In genomic region chr9:75692309-75692708, GRCh38 we compare ENCODE assay signal across 17 cellular contexts.
DNase-seq lines count a peak whose midpoint lies in the region; ATAC-seq and TF ChIP-seq lines count a peak whose summit lies in the region.
"Had no signal": no experiment of that assay in that cellular context is flagged by ENCODE, and none has a peak within 500 bp of the region (broad histone marks: within the 10 kb centered on the region; RNA-seq: fewer than 3 reads in every experiment).

No MANE protein-coding gene starts in this region.

- ATAC-seq in DND-41 (ENCODE audit: insufficient read depth, low read depth) = 0 out of 3 replicates have a peak, but pooled peaks have one; percentile 44
- ATAC-seq in GM18868 (IDR thresholded peaks at IDR 0.05; ENCODE audit: unreplicated experiment) = no peak
- ATAC-seq: CD8-positive, alpha-beta T cell; HepG2 had no signal

- H4K20me1 ChIP-seq in BLaER1 (no peaks in the 10 kb centered on the region), DND-41 (ENCODE audit: insufficient read depth, low read length) (no peaks in the 10 kb centered on the region), OCI-LY7 (ENCODE audit: insufficient read depth, low read length) (no peaks in the 10 kb centered on the region)
- H4K20me1 ChIP-seq in BLaER1 treated with 17β-estradiol and CSF1 and Interleukin-3, amounts not matched to agents 10 nM and 100 nM = no peaks in the 10 kb centered on the region

- peak overlapping the region; percentile 28; the same call in 1 of the 2 replicates for H3K4me3 ChIP-seq in BLaER1
- peak overlapping the region in 3 of 10 experiments; percentile 1 to 16 (median 4); a peak in 2 of 20 replicates for H3K4me3 ChIP-seq in BLaER1 treated with 17β-estradiol and CSF1 and Interleukin-3, amounts not matched to agents 10 nM and 100 nM
- H3K4me3 ChIP-seq in DND-41 (ENCODE audit: low read depth in 1 of 2, low read length in 2 of 2) = no peak overlapping the region
- H3K4me3 ChIP-seq in OCI-LY7 (ENCODE audit: low read depth, low read length, poor library complexity, severe bottlenecking) = no peak overlapping the region

- H3K27me3 ChIP-seq in BLaER1 (no peaks in the 10 kb centered on the region), DND-41 (ENCODE audit: insufficient read depth, low read length, poor library complexity) (no peaks in the 10 kb centered on the region)
- H3K27me3 ChIP-seq in BLaER1 treated with 17β-estradiol and CSF1 and Interleukin-3, amounts not matched to agents 10 nM and 100 nM = no peaks in the 10 kb centered on the region

- H3K4me2 ChIP-seq in BLaER1 (peak overlapping the region; percentile 80), DND-41 (ENCODE audit: insufficient read depth, low read length) (no peak overlapping the region), OCI-LY7 (ENCODE audit: low read length) (peak overlapping the region; percentile 31)
- H3K4me2 ChIP-seq in BLaER1 treated with 17β-estradiol and CSF1 and Interleukin-3, amounts not matched to agents 10 nM and 100 nM = peak overlapping the region in 9 of 11 experiments; percentile 30 to 78 (median 63); a peak in 15 of 22 replicates

- H3K36me3 ChIP-seq in BLaER1 = peaks cover 6% of the 10 kb centered on the region; the same call in 1 of the 2 replicates
- H3K36me3 ChIP-seq in BLaER1 treated with 17β-estradiol and CSF1 and Interleukin-3, amounts not matched to agents 10 nM and 100 nM = no peaks in the 10 kb centered on the region
- no peaks in the 10 kb centered on the region for H3K36me3 ChIP-seq in DND-41 (ENCODE audit: insufficient read depth, low read length)
- no peaks in the 10 kb centered on the region for H3K36me3 ChIP-seq in OCI-LY7 (ENCODE audit: insufficient read depth, low read length)

- H3K79me2 ChIP-seq in DND-41 (ENCODE audit: insufficient read depth, low read length) (no peaks in the 10 kb centered on the region), OCI-LY7 (ENCODE audit: insufficient read depth, low read depth, low read length) (no peaks in the 10 kb centered on the region)

- H3K27ac ChIP-seq in BLaER1 (peak overlapping the region; percentile 60), DND-41 (ENCODE audit: low read length) (no peak overlapping the region), OCI-LY7 (ENCODE audit: low read depth, low read length, poor library complexity, severe bottlenecking) (no peak overlapping the region)
- H3K27ac ChIP-seq in BLaER1 treated with 17β-estradiol and CSF1 and Interleukin-3, amounts not matched to agents 10 nM and 100 nM = peak overlapping the region in 3 of 11 experiments; percentile 17 to 37 (median 22); a peak in 4 of 22 replicates

- TF ChIP-seq CTCF in DND-41 (IDR thresholded peaks at IDR 0.05; ENCODE audit: borderline replicate concordance, extremely low read depth, low read length, poor library complexity, severe bottlenecking) (no peak), OCI-LY7 (conservative IDR thresholded peaks at IDR 0.05; ENCODE audit: low read length) (no peak)

- H3K4me1 ChIP-seq in BLaER1 (peaks cover 63% of the 10 kb centered on the region), DND-41 (ENCODE audit: insufficient read depth, low read length) (no peaks in the 10 kb centered on the region), OCI-LY7 (ENCODE audit: insufficient read depth, low read length, poor library complexity, severe bottlenecking) (peaks cover 44% of the 10 kb centered on the region)
- peaks cover 7 to 55% (median 40%) of the 10 kb centered on the region in 10 experiments; a peak in 17 of 20 replicates for H3K4me1 ChIP-seq in BLaER1 treated with 17β-estradiol and CSF1 and Interleukin-3, amounts not matched to agents 10 nM and 100 nM
- H3K4me1 ChIP-seq: Caco-2 had no signal

- DNase-seq in DND-41 (no peak), OCI-LY7 (ENCODE audit: low spot score) (no peak), GM19240 (ENCODE audit: insufficient read length, low spot score) (no peak), amygdala (lab: John Stamatoyannopoulos, UW) (no peak)
- DNase-seq: ACHN; AML-193; Caco-2; CD8-positive, alpha-beta T cell; DMS79 treated with DMSO at 0.1 percent for 48 hours; EL; H9; Kasumi-1; KG1 had no signal

- POLR2A ChIA-PET in OCI-LY7 (lab: Charles Lee) = no interaction called here

- H3K9me2 ChIP-seq in OCI-LY7 (ENCODE audit: insufficient read depth, low read length) = no peaks in the 10 kb centered on the region

- H3K9ac ChIP-seq in BLaER1 (no peak overlapping the region), DND-41 (ENCODE audit: low read depth, low read length) (no peak overlapping the region)
- H3K9ac ChIP-seq in BLaER1 treated with 17β-estradiol and CSF1 and Interleukin-3, amounts not matched to agents 10 nM and 100 nM = no peak overlapping the region

- H3K9me3 ChIP-seq in BLaER1 = peaks cover 20% of the 10 kb centered on the region
- peaks cover 4 to 30% (median 23%) of the 10 kb centered on the region in 11 experiments; a peak in 18 of 22 replicates for H3K9me3 ChIP-seq in BLaER1 treated with 17β-estradiol and CSF1 and Interleukin-3, amounts not matched to agents 10 nM and 100 nM (replicated peaks in 1 of 11)
- no peaks in the 10 kb centered on the region for H3K9me3 ChIP-seq in DND-41 (ENCODE audit: insufficient read depth, low read length, severe bottlenecking)
- no peaks in the 10 kb centered on the region for H3K9me3 ChIP-seq in OCI-LY7 (ENCODE audit: low read length)
- H3K9me3 ChIP-seq: Caco-2 had no signal

- H2AFZ ChIP-seq in DND-41 (ENCODE audit: low read depth, low read length) (no peak overlapping the region), OCI-LY7 (ENCODE audit: low read length) (peak overlapping the region; percentile 48; the same call in 1 of the 2 replicates)

- CTCF ChIA-PET in OCI-LY7 (lab: Charles Lee; ENCODE audit: unreplicated experiment) = no interaction called here

- no TSS peak for BruUV-seq in OCI-LY7 (replicated peaks; lab: Mats Ljungman, UMichigan)

- intact Hi-C loops in OCI-LY7 (cut with micrococcal nuclease; ENCODE audit: unreplicated experiment) = no loop called here
